Comparison of ENCODE assay signal across 11 cellular contexts in genomic region chr18:75854174-75854573, GRCh38.
DNase-seq lines count a peak whose midpoint lies in the region; FAIRE-seq and TF ChIP-seq lines count a peak whose summit lies in the region.
"Had no signal": no experiment of that assay in that cellular context is flagged by ENCODE, and none has a peak within 500 bp of the region (broad histone marks: within the 10 kb centered on the region; RNA-seq: fewer than 3 reads in every experiment).

No MANE protein-coding gene starts in this region.

- H2BK12ac ChIP-seq in H1 (ENCODE audit: low read depth, low read length), result no peak overlapping the region

- H2AFZ ChIP-seq in H1 (ENCODE audit: low read length), result no peak overlapping the region

- no peak overlapping the region for H3K4ac ChIP-seq in H1 (replicated peaks; ENCODE audit: insufficient read length, low read depth, low read length)

- no peak overlapping the region for H3K56ac ChIP-seq in H1 (replicated peaks; ENCODE audit: insufficient read length, low read depth, low read length)

- no peak overlapping the region for H2AK5ac ChIP-seq in H1 (ENCODE audit: low read depth, low read length)

- H3K27ac Mint-ChIP-seq in type B pancreatic cell, result no peak overlapping the region
- H3K27ac Mint-ChIP-seq: activated naive CD8-positive, alpha-beta T cell had no signal

- H3K36me3 ChIP-seq in H1 (ENCODE audit: control insufficient read depth in 2 of 4, insufficient read depth in 4 of 4, low read length in 3 of 4), result no peaks in the 10 kb centered on the region

- 73% methylated on average over 4 of the region's 4 CpGs; no CpG with 5 or more reads in 1 of the 2 experiments for WGBS in H1 (ENCODE audit: extremely low coverage in 1 of 2, insufficient coverage in 1 of 2, insufficient read length in 1 of 2, insufficient replicate concordance in 2 of 2, low coverage in 1 of 2, low lambda C conversion rate in 2 of 2, missing lambda C conversion rate in 1 of 2), 2 experiments

- TF ChIP-seq CTCF in H1 (IDR thresholded peaks at IDR 0.05; ENCODE audit: control extremely low read depth in 1 of 3, insufficient read depth in 1 of 3, low read depth in 1 of 3, low read length in 3 of 3) (peak; percentile 57 to 74 (median 65)), type B pancreatic cell (conservative IDR thresholded peaks at IDR 0.05) (peak; percentile 58)

- no peak overlapping the region for H3K4me3 ChIP-seq in H1 (ENCODE audit: extremely low read depth in 1 of 4, insufficient read depth in 2 of 4, low read depth in 3 of 4, low read length in 4 of 4)
- H3K4me3 ChIP-seq: SK-N-MC had no signal

- no peaks in the 10 kb centered on the region for H3K79me1 ChIP-seq in H1 (ENCODE audit: low read depth, low read length)

- H3K14ac ChIP-seq in H1 (ENCODE audit: insufficient read length), result no peak overlapping the region

- no peaks in the 10 kb centered on the region for H3K4me1 ChIP-seq in H1 (replicated peaks in 1 of 4; ENCODE audit: control insufficient read depth in 3 of 4, insufficient read depth in 4 of 4, low read length in 3 of 4)

- H4K91ac ChIP-seq in H1 (replicated peaks; ENCODE audit: insufficient read length, low read length), result no peak overlapping the region

- H4K5ac ChIP-seq in H1 (ENCODE audit: insufficient read length, low read depth, low read length), result no peak overlapping the region

- H3K9ac ChIP-seq in H1 (replicated peaks in 1 of 4; ENCODE audit: extremely low read depth in 1 of 4, low read depth in 3 of 4, low read length in 3 of 4), result no peak overlapping the region

- TF ChIP-seq EP300 in H1 (IDR thresholded peaks at IDR 0.05; ENCODE audit: borderline replicate concordance in 1 of 2, low read depth in 2 of 2, low read length in 2 of 2), result no peak

- no peaks in the 10 kb centered on the region for H3K9me3 Mint-ChIP-seq in type B pancreatic cell

- H3K79me2 ChIP-seq in H1 (ENCODE audit: control insufficient read depth in 1 of 2, insufficient read depth in 2 of 2, low read length in 2 of 2), result no peaks in the 10 kb centered on the region

- no peaks in the 10 kb centered on the region for H3K4me1 Mint-ChIP-seq in type B pancreatic cell (ENCODE audit: unreplicated experiment)

- H2BK15ac ChIP-seq in H1 (ENCODE audit: low read length), result no peak overlapping the region

- H3K18ac ChIP-seq in H1 (ENCODE audit: extremely low read depth, low read length), result no peak overlapping the region

- no peak overlapping the region for H3K4me2 ChIP-seq in H1 (ENCODE audit: insufficient read depth in 1 of 2, low read depth in 2 of 2, low read length in 2 of 2)

- H3K27me3 Mint-ChIP-seq in type B pancreatic cell, result no peaks in the 10 kb centered on the region

- H3K27me3 ChIP-seq in H1 (replicated peaks in 1 of 4; ENCODE audit: control insufficient read depth in 3 of 4, extremely low read depth in 1 of 4, insufficient read depth in 3 of 4, low read length in 3 of 4), result no peaks in the 10 kb centered on the region

- H3K36me3 Mint-ChIP-seq in type B pancreatic cell, result no peaks in the 10 kb centered on the region
- H3K36me3 Mint-ChIP-seq: activated naive CD8-positive, alpha-beta T cell had no signal

- FAIRE-seq in H1 (lab: Jason Lieb, UNC), result no peak
- FAIRE-seq: HTR-8/SVneo had no signal

- H3K4me3 Mint-ChIP-seq in type B pancreatic cell, result no peak overlapping the region
- H3K4me3 Mint-ChIP-seq: activated naive CD8-positive, alpha-beta T cell had no signal

- H3K27ac ChIP-seq in H1 (ENCODE audit: low read depth, low read length), result no peak overlapping the region
- H3K27ac ChIP-seq: SK-N-MC had no signal

- H2BK5ac ChIP-seq in H1 (ENCODE audit: low read depth, low read length), result no peak overlapping the region

- H4K20me1 ChIP-seq in H1 (replicated peaks in 1 of 2; ENCODE audit: control insufficient read depth in 1 of 2, insufficient read depth in 2 of 2, low read length in 2 of 2), result no peaks in the 10 kb centered on the region

- no peaks in the 10 kb centered on the region for H3K23me2 ChIP-seq in H1 (ENCODE audit: low read depth, low read length)

- no peak for TF ChIP-seq POLR2A in H1 (IDR thresholded peaks at IDR 0.05; ENCODE audit: control extremely low read depth in 1 of 2, low read depth in 2 of 2, low read length in 2 of 2)

- peak; percentile 50 to 64 for TF ChIP-seq RAD21 in H1 (IDR thresholded peaks at IDR 0.05 in 1 of 2, conservative IDR thresholded peaks at IDR 0.05 in 1 of 2; ENCODE audit: low read depth in 2 of 2, low read length in 2 of 2)

- H2BK120ac ChIP-seq in H1 (replicated peaks; ENCODE audit: low read depth, low read length), result no peak overlapping the region

- no peak overlapping the region for H4K8ac ChIP-seq in H1 (ENCODE audit: extremely low read depth, insufficient read depth, low read length)

- H3K9me3 ChIP-seq in H1 (ENCODE audit: insufficient read depth in 2 of 2, low read depth in 1 of 2, low read length in 1 of 2), result no peaks in the 10 kb centered on the region; a peak in 1 of 4 replicates

- CTCF ChIA-PET in H1 (lab: Charles Lee; ENCODE audit: partially characterized antibody), result interaction anchor here (0.6 to 1.3 kb wide), 22 partner anchors 12 to 950 kb away, joined by 3 to 6 read pairs (median 3); no protein-coding TSS in a partner anchor

- peak; percentile 3 for DNase-seq in stimulated activated CD4-positive, alpha-beta T cell treated with anti-CD3 and anti-CD28 coated beads, Interleukin-12 subunit alpha, Interleukin-12 subunit beta, amount 100 ng/mL, for 4 hours
- DNase-seq in stimulated activated CD4-positive, alpha-beta T cell treated with anti-CD3 and anti-CD28 coated beads, Interleukin-4, amount 100 ng/mL, for 24 hours, result no peak
- DNase-seq in NAMALWA (ENCODE audit: low spot score) (peak; percentile 63), H1 (ENCODE audit: low read depth in 1 of 2, low spot score in 2 of 2) (peak; percentile 47 to 79), type B pancreatic cell (ENCODE audit: extremely low spot score, unreplicated experiment) (no peak), nucleus accumbens (lab: John Stamatoyannopoulos, UW) (no peak), kidney glomerular epithelial cell (lab: John Stamatoyannopoulos, UW) (no peak), NCI-H1092 (lab: John Stamatoyannopoulos, UW) (no peak)

- POLR2A ChIA-PET in H1 (lab: Charles Lee; ENCODE audit: partially characterized antibody), result no interaction called here

- no peak overlapping the region for H2BK20ac ChIP-seq in H1 (ENCODE audit: low read length)

- no peak overlapping the region for H3K23ac ChIP-seq in H1 (ENCODE audit: insufficient read length)

TF ChIP-seq in H1, 55 proteins besides CTCF, POLR2A, EP300 and RAD21 (continues in another document):
- no peak for TF ChIP-seq TCF12 (IDR thresholded peaks at IDR 0.05; ENCODE audit: low read depth, low read length)
- no peak for TF ChIP-seq BACH1 (IDR thresholded peaks at IDR 0.05; ENCODE audit: low read length)
- TF ChIP-seq USF2 (IDR thresholded peaks at IDR 0.05; ENCODE audit: low read length), result no peak
- TF ChIP-seq E2F6 (IDR thresholded peaks at IDR 0.05), result no peak
- TF ChIP-seq FOSL1 (IDR thresholded peaks at IDR 0.05; ENCODE audit: insufficient read depth, low read depth, low read length), result no peak
- TF ChIP-seq RBBP5 (IDR thresholded peaks at IDR 0.05; ENCODE audit: borderline replicate concordance, low read depth, low read length), result no peak
- no peak for TF ChIP-seq BCL11A (IDR thresholded peaks at IDR 0.05; ENCODE audit: low read depth in 2 of 2, low read length in 2 of 2)
- no peak for TF ChIP-seq TEAD4 (IDR thresholded peaks at IDR 0.05; ENCODE audit: low read depth, low read length)
- TF ChIP-seq EGR1 (IDR thresholded peaks at IDR 0.05; ENCODE audit: borderline replicate concordance, low read depth, low read length), result no peak

Comparison
In these comparisons a context has a peak if more than half of its experiments do, and no peak if none do; other contexts are left out.
1. DNase-seq: peak in stimulated activated CD4-positive, alpha-beta T cell treated with anti-CD3 and anti-CD28 coated beads, Interleukin-12 subunit alpha, Interleukin-12 subunit beta, amount 100 ng/mL, for 4 hours (single experiment), NAMALWA (single experiment) and H1 (2 of 2); none in stimulated activated CD4-positive, alpha-beta T cell treated with anti-CD3 and anti-CD28 coated beads, Interleukin-4, amount 100 ng/mL, for 24 hours (single experiment), type B pancreatic cell (single experiment), nucleus accumbens (0 of 56), kidney glomerular epithelial cell (single experiment) and NCI-H1092 (single experiment).